Comparison of ENCODE assay signal across 18 cellular contexts in the genomic region with DNA sequence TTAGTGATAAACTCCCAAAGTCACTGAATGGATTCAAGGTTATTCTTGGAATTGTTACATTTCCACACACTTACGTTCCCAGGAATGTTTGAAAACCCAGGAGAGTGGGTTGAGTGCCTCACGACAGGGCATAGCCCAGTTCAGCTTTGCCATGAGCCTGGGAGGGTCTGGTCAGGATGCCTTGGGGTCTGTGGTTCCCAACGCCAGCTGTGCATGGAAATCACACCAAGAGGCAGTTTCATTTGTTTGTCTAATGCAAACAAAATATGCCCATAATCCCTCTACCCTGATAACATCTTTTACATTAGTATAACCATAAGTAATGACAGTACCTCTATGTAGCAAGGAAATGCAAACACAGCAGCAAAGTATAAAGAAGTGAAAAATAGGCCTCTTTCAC. TPM values are rescaled to one million over a fixed set of nuclear protein-coding genes. Genes with fewer than 3 reads are reported as not detected.
"Had no signal": no experiment of that assay in that cellular context is flagged by ENCODE, and none has a peak within 500 bp of the region (broad histone marks: within the 10 kb centered on the region; RNA-seq: fewer than 3 reads in every experiment).

No MANE protein-coding gene starts in this region.

- DNase-seq: KBM-7, MM.1S, NCI-H1092 treated with DMSO at 0.1 percent for 48 hours, NCI-H1436, NCI-H187, NCI-H2029, NCI-H2081 treated with DMSO at 0.1 percent for 48 hours, NCI-H2171, NCI-H226, NCI-H446, NCI-H510A, NCI-H524 treated with DMSO at 0.1 percent for 48 hours, NCI-H774, Right ventricle myocardium superior, RPMI8226, SIG-M5 had no signal

- FAIRE-seq: RCC 7860 had no signal

RNA-seq across cellular contexts. Expression of gene MSX2, which starts 25.3 kb away (rescaled TPM):
- total RNA-seq: M059J had no signal
